ENCODE assay signal across 12 cellular contexts in genomic region chr1:160410412-160411005, GRCh38. TPM values are rescaled to one million over a fixed set of nuclear protein-coding genes. Genes with fewer than 3 reads are reported as not detected.
DNase-seq lines count a peak whose midpoint lies in the region; ATAC-seq and TF ChIP-seq lines count a peak whose summit lies in the region.
"Had no signal": no experiment of that assay in that cellular context is flagged by ENCODE, and none has a peak within 500 bp of the region (broad histone marks: within the 10 kb centered on the region; RNA-seq: fewer than 3 reads in every experiment).

No MANE protein-coding gene starts in this region.

- no peaks in the 10 kb centered on the region for H3K9me3 Mint-ChIP-seq in WTC11
- H3K9me3 Mint-ChIP-seq in type B pancreatic cell, result no peaks in the 10 kb centered on the region

- H3K4me3 Mint-ChIP-seq in WTC11, result no peak overlapping the region
- peak overlapping the region; percentile 78 for H3K4me3 Mint-ChIP-seq in type B pancreatic cell

- DNase-seq in left cardiac atrium, result peak; percentile 48
- no peak for DNase-seq in Right ventricle myocardium inferior (ENCODE audit: missing footprints)
- peak; percentile 38 for DNase-seq in WTC11 (ENCODE audit: low spot score)
- peak; percentile 61 for DNase-seq in islet precursor cell
- no peak for DNase-seq in type B pancreatic cell (ENCODE audit: extremely low spot score, unreplicated experiment)
- no peak for DNase-seq in activated naive CD4-positive, alpha-beta T cell treated with anti-CD3 and anti-CD28 coated beads, Interleukin-2, amount 50 U/mL, for 16 hours
- DNase-seq: occipital lobe; stimulated activated CD4-positive, alpha-beta T cell treated with anti-CD3 and anti-CD28 coated beads, Interleukin-4, amount 100 ng/mL, for 1 hour; stomach had no signal

- no peaks in the 10 kb centered on the region; the same call in 1 of the 2 replicates for H3K36me3 Mint-ChIP-seq in WTC11
- H3K36me3 Mint-ChIP-seq in type B pancreatic cell, result peaks cover 11% of the 10 kb centered on the region

- no peaks in the 10 kb centered on the region for H3K27me3 Mint-ChIP-seq in WTC11 (ENCODE audit: low read depth)
- H3K27me3 Mint-ChIP-seq in type B pancreatic cell, result no peaks in the 10 kb centered on the region

- H3K4me1 Mint-ChIP-seq in WTC11 (peaks cover 77% of the 10 kb centered on the region), type B pancreatic cell (ENCODE audit: unreplicated experiment) (peaks cover 64% of the 10 kb centered on the region)

- CTCF ChIA-PET in WTC11 (lab: Charles Lee), result interaction anchor here (1.1 to 2.0 kb wide), 8 partner anchors 9 to 119 kb away, joined by 3 to 10 read pairs (median 4); partner anchors contain the start of gene VANGL2

- H3K27ac Mint-ChIP-seq in WTC11 (peak overlapping the region; percentile 83), type B pancreatic cell (peak overlapping the region; percentile 46)

- ATAC-seq in left cardiac atrium (peak; percentile 39), Right ventricle myocardium inferior (no peak), WTC11 (peak; percentile 64), GM18519 (IDR thresholded peaks at IDR 0.05; ENCODE audit: low FRiP score, unreplicated experiment) (no peak), GM21786 (IDR thresholded peaks at IDR 0.05; ENCODE audit: unreplicated experiment) (no peak)

- TF ChIP-seq CTCF in WTC11 (IDR thresholded peaks at IDR 0.05) (no peak), type B pancreatic cell (conservative IDR thresholded peaks at IDR 0.05) (no peak)

- POLR2A ChIA-PET in WTC11 (lab: Charles Lee), result interaction anchor here (0.9 to 1.2 kb wide), 2 partner anchors 9 to 47 kb away, joined by 3 to 5 read pairs; no protein-coding TSS in a partner anchor

- intact Hi-C loops in left cardiac atrium (cut with DNase I), result no loop called here
- intact Hi-C loops in Right ventricle myocardium inferior (cut with DNase I), result no loop called here

TF ChIP-seq in WTC11, 78 proteins besides CTCF, POLR2A, EP300 and RAD21:
- TF ChIP-seq ATF3 (CRISPR knock-in tag; conservative IDR thresholded peaks at IDR 0.05) (no peak), SP1 (CRISPR knock-in tag; conservative IDR thresholded peaks at IDR 0.05) (no peak), ZBTB21 (CRISPR knock-in tag; IDR thresholded peaks at IDR 0.05; ENCODE audit: borderline replicate concordance) (peak; percentile 33; the same call in 1 of the 2 replicates), HMGA2 (CRISPR knock-in tag; IDR thresholded peaks at IDR 0.05) (no peak), ZNF138 (CRISPR knock-in tag; conservative IDR thresholded peaks at IDR 0.05) (0 out of 2 replicates have a peak, but pooled peaks have one; percentile 22), E2F5 (CRISPR knock-in tag; IDR thresholded peaks at IDR 0.05) (no peak)

RNA-seq across cellular contexts. Expression of gene VANGL2, which starts 10.1 kb away (rescaled TPM):
- total RNA-seq in left cardiac atrium (1 to 10 TPM; 4.1 to 5.1 TPM), Right ventricle myocardium inferior (2.0 TPM), WTC11 (2021) (68.0 to 69.7 TPM (median 68.6 TPM) in 3 replicates), type B pancreatic cell (ENCODE audit: low replicate concordance) (19.8 and 67.3 TPM in 2 replicates)

RNA-seq across cellular contexts. Expression of gene NHLH1, which starts 43.6 kb away (rescaled TPM):
- total RNA-seq in left cardiac atrium (under 1 TPM in 1 of 2 donors, not detected in 1; 0.10 TPM), Right ventricle myocardium inferior (not detected), WTC11 (2021) (0.69 to 0.70 TPM (median 0.69 TPM) in 3 replicates), type B pancreatic cell (ENCODE audit: low replicate concordance) (0.48 and 2.2 TPM in 2 replicates)
- total RNA-seq: G401, stomach had no signal

Comparison
In these comparisons a context has a peak if more than half of its experiments do, and no peak if none do; other contexts are left out.
1. ATAC-seq: peak in left cardiac atrium (2 of 2) and WTC11 (single experiment); none in Right ventricle myocardium inferior (single experiment), GM18519 (single experiment) and GM21786 (single experiment).
2. DNase-seq: peak in left cardiac atrium (single experiment), WTC11 (single experiment) and islet precursor cell (single experiment); none in Right ventricle myocardium inferior (single experiment), type B pancreatic cell (single experiment) and activated naive CD4-positive, alpha-beta T cell treated with anti-CD3 and anti-CD28 coated beads, Interleukin-2, amount 50 U/mL, for 16 hours (single experiment).